8 cellular contexts compared by ENCODE assay signal in genomic region chr4:80072607-80073361, GRCh38. TPM values are rescaled to one million over a fixed set of nuclear protein-coding genes. Genes with fewer than 3 reads are reported as not detected.
A peak's percentile ranks its signal among the peaks of the same experiment; 100 is the strongest.
DNase-seq lines count a peak whose midpoint lies in the region; ATAC-seq and TF ChIP-seq lines count a peak whose summit lies in the region.

Gene ANTXR2, minus strand, starts transcription at chr4:80073229. Its CDS starts 669 bp downstream, at chr4:80072560.

- H3K4me1 Mint-ChIP-seq in Caco-2 (ENCODE audit: low read depth, unreplicated experiment) (no peaks in the 10 kb centered on the region), nephron progenitor cell (peaks cover 29% of the 10 kb centered on the region)

- no peaks in the 10 kb centered on the region for H3K36me3 ChIP-seq in Caco-2 (ENCODE audit: control insufficient read depth, insufficient read depth, low read length)

- TF ChIP-seq CTCF in Caco-2 (IDR thresholded peaks at IDR 0.05; ENCODE audit: insufficient read depth in 1 of 2, low read depth in 1 of 2, low read length in 1 of 2, severe bottlenecking in 1 of 2, unreplicated experiment in 1 of 2) (no peak), HL-60 (IDR thresholded peaks at IDR 0.05; ENCODE audit: insufficient read depth, low read length) (no peak), fibroblast of the aortic adventitia (IDR thresholded peaks at IDR 0.05; ENCODE audit: insufficient read depth, low read length) (no peak), nephron progenitor cell (IDR thresholded peaks at IDR 0.05) (no peak)

- H3K27ac Mint-ChIP-seq in Caco-2 (ENCODE audit: unreplicated experiment), result no peak within 1 kb of the TSS
- H3K27ac Mint-ChIP-seq in nephron progenitor cell, result peak within 1 kb of the TSS; percentile 89

- H3K4me3 Mint-ChIP-seq in Caco-2 (ENCODE audit: unreplicated experiment) (peak within 1 kb of the TSS; percentile 78), nephron progenitor cell (peak within 1 kb of the TSS; percentile 98)

- H3K27me3 ChIP-seq in Caco-2 (replicated peaks; ENCODE audit: control insufficient read depth, insufficient read depth, low read length), result peaks cover 2% of the 10 kb centered on the region; the same call in 1 of the 2 replicates
- H3K27me3 ChIP-seq in HL-60 (ENCODE audit: insufficient read depth, poor library complexity, severe bottlenecking), result no peaks in the 10 kb centered on the region

- ATAC-seq in GM19468 (IDR thresholded peaks at IDR 0.05; ENCODE audit: extremely low read depth, unreplicated experiment), result peak; percentile 26

- DNase-seq in Caco-2, result peak; percentile 73 to 74
- DNase-seq in HL-60 (ENCODE audit: low read depth in 1 of 2, low spot score in 1 of 2), result peak; percentile 73 to 84
- DNase-seq in RPMI7951 (ENCODE audit: low read depth), result peak; percentile 98
- peak; percentile 59 for DNase-seq in activated T-helper 9 cell treated with anti-CD3 and anti-CD28 coated beads, Interleukin-2, amount 50 U/mL, for 16 hours (ENCODE audit: low read depth)
- DNase-seq in fibroblast of the aortic adventitia (ENCODE audit: low read depth), result peak; percentile 98
- DNase-seq in nephron progenitor cell, result peak; percentile 80
- DNase-seq in stromal cell of bone marrow (ENCODE audit: low read depth), result peak; percentile 98

- H3K27ac ChIP-seq in HL-60 (replicated peaks), result peak within 1 kb of the TSS; percentile 98

- H3K9me3 Mint-ChIP-seq in Caco-2 (ENCODE audit: unreplicated experiment), result no peaks in the 10 kb centered on the region
- H3K9me3 Mint-ChIP-seq in nephron progenitor cell, result peaks cover 7% of the 10 kb centered on the region

- H3K4me1 ChIP-seq in Caco-2, result no peaks in the 10 kb centered on the region; the same call in 1 of the 2 replicates

- no peaks in the 10 kb centered on the region for H3K9me3 ChIP-seq in Caco-2

- H3K27me3 Mint-ChIP-seq in Caco-2 (ENCODE audit: insufficient read depth, unreplicated experiment) (peaks cover 10% of the 10 kb centered on the region), nephron progenitor cell (ENCODE audit: low read depth, poor library complexity) (peaks cover 4% of the 10 kb centered on the region)

- peak within 1 kb of the TSS; percentile 66 for H3K4me3 ChIP-seq in Caco-2 (ENCODE audit: low read depth, low read length)
- H3K4me3 ChIP-seq in HL-60 (replicated peaks; ENCODE audit: insufficient read depth, low read length), result peak within 1 kb of the TSS; percentile 91
- H3K4me3 ChIP-seq in fibroblast of the aortic adventitia (ENCODE audit: low read depth, low read length), result peak within 1 kb of the TSS; percentile 87

- POLR2A ChIA-PET in Caco-2 (lab: Charles Lee), result no interaction called here

- intact Hi-C loops in Caco-2 (cut with micrococcal nuclease; ENCODE audit: unreplicated experiment), result no loop called here

- no TSS peak for BruUV-seq in Caco-2 (replicated peaks; lab: Mats Ljungman, UMichigan)

- CTCF ChIA-PET in Caco-2 (lab: Charles Lee), result no interaction called here

- peaks cover 5% of the 10 kb centered on the region for H3K36me3 Mint-ChIP-seq in Caco-2 (ENCODE audit: insufficient read depth, unreplicated experiment)
- H3K36me3 Mint-ChIP-seq in nephron progenitor cell (ENCODE audit: low read depth), result peaks cover 24% of the 10 kb centered on the region

RNA-seq across cellular contexts. Expression of gene ANTXR2, which starts in this region (rescaled TPM):
- total RNA-seq in Caco-2 (2022) (0.97 and 1.4 TPM in 2 replicates), fibroblast of the aortic adventitia (ENCODE audit: low replicate concordance) (183 and 271 TPM in 2 replicates)
- 32.0 and 36.4 TPM in 2 replicates for total RNA-seq in RPMI7951 (2014; rRNA removed; shearing (Covaris generic))

Comparison
In these comparisons a context has a peak if more than half of its experiments do, and no peak if none do; other contexts are left out.
1. Peak in every context shown above with its lines: DNase-seq, ATAC-seq, H3K4me3 ChIP-seq and H3K27ac ChIP-seq.
2. RNA of gene ANTXR2 (total RNA-seq): 183 to 271 TPM in fibroblast of the aortic adventitia and 32.0 to 36.4 TPM in RPMI7951; 0.97 to 1.4 TPM in Caco-2; every median in the first group is over 10 times any median in the second.